Comparison of ENCODE assay signal across 8 cellular contexts in genomic region chr1:85259866-85260345, GRCh38. TPM values are rescaled to one million over a fixed set of nuclear protein-coding genes. Genes with fewer than 3 reads are reported as not detected.
DNase-seq lines count a peak whose midpoint lies in the region; ATAC-seq, FAIRE-seq and TF ChIP-seq lines count a peak whose summit lies in the region.

No MANE protein-coding gene starts in this region.

- TF ChIP-seq CTCF in body of pancreas (IDR thresholded peaks at IDR 0.05), result peak in 1 of 7 experiments; percentile 13
- TF ChIP-seq CTCF in HepG2 (CRISPR knock-in tag; IDR thresholded peaks at IDR 0.05), result no peak
- TF ChIP-seq CTCF in type B pancreatic cell (conservative IDR thresholded peaks at IDR 0.05), result no peak

- H3K4me3 ChIP-seq in ACC112 (ENCODE audit: low read depth, low read length) (peak overlapping the region; percentile 98), body of pancreas (no peak overlapping the region), HepG2 (replicated peaks in 1 of 3; ENCODE audit: insufficient read depth in 1 of 3, low read depth in 2 of 3, low read length in 3 of 3) (peak overlapping the region; percentile 11 to 100 (median 99); a peak in 4 of 6 replicates)

- H3K4me1 ChIP-seq in ACC112 (ENCODE audit: control insufficient read depth, insufficient read depth, low read length, unreplicated experiment) (peaks cover 31% of the 10 kb centered on the region), body of pancreas (peaks cover 70% of the 10 kb centered on the region), HepG2 (ENCODE audit: insufficient read depth, low read length) (peaks cover 37% of the 10 kb centered on the region)

- FAIRE-seq in HepG2 (lab: Jason Lieb, UNC), result no peak

- H3K36me3 Mint-ChIP-seq in type B pancreatic cell, result peaks cover 40% of the 10 kb centered on the region

- in situ Hi-C loops in HepG2 (cut with HindIII; ENCODE audit: extremely low pct_ligation_motif_present, low pct_unique_long_range_greater_than_20kb), result loop anchor here (5.0 kb wide), 1 partner anchor 318 kb away; no protein-coding TSS in a partner anchor

- no peaks in the 10 kb centered on the region for H3K9me3 ChIP-seq in body of pancreas
- no peaks in the 10 kb centered on the region for H3K9me3 ChIP-seq in HepG2 (ENCODE audit: low read length)

- CTCF ChIA-PET in HepG2 (lab: Yijun Ruan, JAX; ENCODE audit: low intra/inter-chr PET ratio, low total read pairs), result interaction anchor here (1.0 to 2.6 kb wide), 2 partner anchors 151 to 315 kb away, joined by 4 to 24 read pairs; no protein-coding TSS in a partner anchor

- TF ChIP-seq POLR2A in body of pancreas (IDR thresholded peaks at IDR 0.05) (no peak), HepG2 (IDR thresholded peaks at IDR 0.05; ENCODE audit: insufficient read depth in 1 of 2, low read depth in 2 of 2, low read length in 2 of 2) (no peak)

- H3K36me3 ChIP-seq in ACC112 (ENCODE audit: insufficient read depth, low read length) (peaks cover 45% of the 10 kb centered on the region), body of pancreas (replicated peaks in 1 of 2; ENCODE audit: insufficient read depth in 1 of 2, low read depth in 2 of 2) (no peaks in the 10 kb centered on the region), HepG2 (replicated peaks in 1 of 2; ENCODE audit: control insufficient read depth in 1 of 2, insufficient read depth in 2 of 2, low read length in 2 of 2) (peaks cover 0 to 11% of the 10 kb centered on the region in 2 experiments; a peak in 3 of 5 replicates)

- H3K4me2 ChIP-seq in HepG2 (ENCODE audit: low read depth, low read length), result peak overlapping the region; percentile 73

- H4K20me1 ChIP-seq in HepG2 (ENCODE audit: insufficient read depth, low read length), result peaks cover 6% of the 10 kb centered on the region; the same call in 1 of the 2 replicates

- H3K9ac ChIP-seq in HepG2 (ENCODE audit: insufficient read depth, low read depth, low read length), result peak overlapping the region; percentile 17; the same call in 1 of the 2 replicates

- H3K9me3 Mint-ChIP-seq in type B pancreatic cell, result no peaks in the 10 kb centered on the region

- H3K4me1 Mint-ChIP-seq in type B pancreatic cell (ENCODE audit: unreplicated experiment), result peaks cover 23% of the 10 kb centered on the region

- peak overlapping the region; percentile 90 for H3K27ac Mint-ChIP-seq in type B pancreatic cell

- 21 to 28% methylated on average over 8 of the region's 8 CpGs for WGBS in body of pancreas, 2 donors
- 60% methylated on average over 7 of the region's 8 CpGs for WGBS in HepG2 (ENCODE audit: low lambda C conversion rate)

- POLR2A ChIA-PET in HepG2 (lab: Yijun Ruan, JAX), result interaction anchor here (0.6 to 3.7 kb wide), 6 partner anchors 17 to 448 kb away, joined by 3 to 37 read pairs (median 5); partner anchors contain the start of genes BCL10 and ZNHIT6

- TF ChIP-seq EP300 in HepG2 (IDR thresholded peaks at IDR 0.05; ENCODE audit: low read depth in 2 of 2, low read length in 2 of 2), result no peak
- no peak for TF ChIP-seq EP300 in HepG2 (CRISPR knock-in tag; IDR thresholded peaks at IDR 0.05; ENCODE audit: borderline replicate concordance)

- BruUV-seq in HepG2 (replicated peaks; lab: Mats Ljungman, UMichigan), result no TSS peak

- no peak for TF ChIP-seq RAD21 in HepG2 (CRISPR knock-in tag; IDR thresholded peaks at IDR 0.05)

- DNase-seq in body of pancreas (peak in 2 of 4 donors; percentile 12 to 39), HepG2 (ENCODE audit: low spot score) (no peak), type B pancreatic cell (ENCODE audit: extremely low spot score, unreplicated experiment) (no peak), SW480 (ENCODE audit: low spot score) (no peak)
- DNase-seq in stimulated activated CD4-positive, alpha-beta T cell treated with anti-CD3 and anti-CD28 coated beads, Interleukin-2, amount 100 ng/mL, for 48 hours, result no peak

- H3K4me3 Mint-ChIP-seq in type B pancreatic cell, result peak overlapping the region; percentile 97

- H3K27me3 ChIP-seq in ACC112 (ENCODE audit: insufficient read depth, low read length), result no peaks in the 10 kb centered on the region
- no peaks in the 10 kb centered on the region for H3K27me3 ChIP-seq in body of pancreas
- H3K27me3 ChIP-seq in HepG2 (ENCODE audit: control insufficient read depth in 1 of 2, insufficient read depth in 2 of 2, low read length in 2 of 2), result no peaks in the 10 kb centered on the region; a peak in 1 of 5 replicates

- H3K27ac ChIP-seq in ACC112 (ENCODE audit: low read depth, low read length) (peak overlapping the region; percentile 57), body of pancreas (peak overlapping the region; percentile 59 to 84 (median 70)), HepG2 (ENCODE audit: extremely low read length, insufficient read depth, low read length) (no peak overlapping the region)

- H2AFZ ChIP-seq in ACC112 (ENCODE audit: low read length, unreplicated experiment) (peak overlapping the region; percentile 85), HepG2 (ENCODE audit: low read length) (peak overlapping the region; percentile 89)

- peak; percentile 18 for ATAC-seq in HG02852 (IDR thresholded peaks at IDR 0.05; ENCODE audit: unreplicated experiment)
- ATAC-seq in body of pancreas, result peak; percentile 28
- no peak for ATAC-seq in HepG2
- ATAC-seq in HG03571 (IDR thresholded peaks at IDR 0.05; ENCODE audit: unreplicated experiment), result no peak

- intact Hi-C loops in body of pancreas (cut with DNase I) (no loop called here), HepG2 (cut with micrococcal nuclease; ENCODE audit: unreplicated experiment) (loop anchor here (1.0 to 2.0 kb wide), 3 partner anchors 59 to 315 kb away; partner anchors contain the start of gene SYDE2)

- H3K79me2 ChIP-seq in ACC112 (ENCODE audit: control insufficient read depth, insufficient read depth, low read length, unreplicated experiment) (peaks cover 34% of the 10 kb centered on the region), HepG2 (ENCODE audit: insufficient read depth, low read length) (peaks cover 16% of the 10 kb centered on the region)

- H3K27me3 Mint-ChIP-seq in type B pancreatic cell, result no peaks in the 10 kb centered on the region

RNA-seq across cellular contexts. Expression of gene C1orf52, which starts 0.4 kb away (rescaled TPM):
- total RNA-seq in body of pancreas (10 to 100 TPM in 1 of 2 donors, 1 to 10 TPM in 1; 6.6 to 20.2 TPM), HepG2 (2016; rRNA removed; fragmentation: Illumina TruSeq; extraction: Trizol) (19.4 and 23.0 TPM in 2 replicates), type B pancreatic cell (ENCODE audit: low replicate concordance) (24.9 and 31.2 TPM in 2 replicates)
- 3.1 and 4.1 TPM in 2 replicates for total RNA-seq in HepG2 (2016; cell fraction: cytosol; rRNA removed; fragmentation: Illumina TruSeq; extraction: Trizol; ENCODE audit: low read depth)
- total RNA-seq in HepG2 (2016; cell fraction: insoluble cytoplasmic fraction; rRNA removed; fragmentation: Illumina TruSeq; extraction: Trizol), result 17.6 and 28.5 TPM in 2 replicates
- 12.6 and 13.8 TPM in 2 replicates for total RNA-seq in HepG2 (2016; cell fraction: membrane; rRNA removed; fragmentation: Illumina TruSeq; extraction: Trizol)
- 11.1 and 11.5 TPM in 2 replicates for total RNA-seq in HepG2 (2016; cell fraction: nucleus; rRNA removed; fragmentation: Illumina TruSeq; extraction: Trizol)
- polyA plus RNA-seq in HepG2 (2011; rRNA removed), result 25.8 and 27.4 TPM in 2 replicates
- 13.2 and 20.6 TPM in 2 replicates for polyA plus RNA-seq in HepG2 (2011; cell fraction: cytosol; rRNA removed)
- polyA plus RNA-seq in HepG2 (2011; cell fraction: nucleus; rRNA removed), result 27.9 and 30.9 TPM in 2 replicates
- polyA plus RNA-seq in HepG2 (2012), result 19.6 and 23.2 TPM in 2 replicates
- polyA plus RNA-seq in HepG2 (2016; cell fraction: cytosol; fragmentation: Illumina TruSeq; extraction: Trizol; ENCODE audit: low read depth), result 5.2 and 6.2 TPM in 2 replicates
- polyA plus RNA-seq in HepG2 (2016; cell fraction: insoluble cytoplasmic fraction; fragmentation: Illumina TruSeq; extraction: Trizol; ENCODE audit: low read depth), result 34.5 and 38.9 TPM in 2 replicates
- polyA plus RNA-seq in HepG2 (2016; cell fraction: membrane; fragmentation: Illumina TruSeq; extraction: Trizol; ENCODE audit: low read depth), result 11.3 and 11.5 TPM in 2 replicates
- 23.9 and 25.0 TPM in 2 replicates for polyA plus RNA-seq in HepG2 (2016; cell fraction: nucleus; fragmentation: Illumina TruSeq; extraction: Trizol; ENCODE audit: insufficient read depth, low read depth)
- 8.4 and 10.7 TPM in 2 replicates for polyA minus RNA-seq in HepG2 (2011; rRNA and poly(A)+ RNA removed; ENCODE audit: low replicate concordance)
- 8.9 and 9.1 TPM in 2 replicates for polyA minus RNA-seq in HepG2 (2011; cell fraction: cytosol; rRNA and poly(A)+ RNA removed)
- 16.0 and 16.9 TPM in 2 replicates for polyA minus RNA-seq in HepG2 (2011; cell fraction: nucleus; rRNA and poly(A)+ RNA removed)

RNA-seq across cellular contexts. Expression of gene BCL10, which starts 16.5 kb away (rescaled TPM):
- 1 to 10 TPM; 4.9 to 9.3 TPM for total RNA-seq in body of pancreas
- 14.1 and 20.0 TPM in 2 replicates for total RNA-seq in HepG2 (2016; rRNA removed; fragmentation: Illumina TruSeq; extraction: Trizol)
- 4.5 and 4.9 TPM in 2 replicates for total RNA-seq in HepG2 (2016; cell fraction: cytosol; rRNA removed; fragmentation: Illumina TruSeq; extraction: Trizol; ENCODE audit: low read depth)
- 13.6 and 16.8 TPM in 2 replicates for total RNA-seq in HepG2 (2016; cell fraction: insoluble cytoplasmic fraction; rRNA removed; fragmentation: Illumina TruSeq; extraction: Trizol)
- total RNA-seq in HepG2 (2016; cell fraction: membrane; rRNA removed; fragmentation: Illumina TruSeq; extraction: Trizol), result 11.2 and 12.0 TPM in 2 replicates
- total RNA-seq in HepG2 (2016; cell fraction: nucleus; rRNA removed; fragmentation: Illumina TruSeq; extraction: Trizol), result 10.9 and 11.5 TPM in 2 replicates
- polyA plus RNA-seq in HepG2 (2011; rRNA removed), result 3.7 and 3.8 TPM in 2 replicates
- 2.7 TPM in 2 replicates for polyA plus RNA-seq in HepG2 (2011; cell fraction: cytosol; rRNA removed)
- 2.7 and 3.0 TPM in 2 replicates for polyA plus RNA-seq in HepG2 (2011; cell fraction: nucleus; rRNA removed)
- 5.5 and 6.6 TPM in 2 replicates for polyA plus RNA-seq in HepG2 (2012)
- polyA plus RNA-seq in HepG2 (2016; cell fraction: cytosol; fragmentation: Illumina TruSeq; extraction: Trizol; ENCODE audit: low read depth), result 0.95 and 1.2 TPM in 2 replicates
- 14.1 and 14.9 TPM in 2 replicates for polyA plus RNA-seq in HepG2 (2016; cell fraction: insoluble cytoplasmic fraction; fragmentation: Illumina TruSeq; extraction: Trizol; ENCODE audit: low read depth)
- 3.2 and 3.8 TPM in 2 replicates for polyA plus RNA-seq in HepG2 (2016; cell fraction: membrane; fragmentation: Illumina TruSeq; extraction: Trizol; ENCODE audit: low read depth)
- polyA plus RNA-seq in HepG2 (2016; cell fraction: nucleus; fragmentation: Illumina TruSeq; extraction: Trizol; ENCODE audit: insufficient read depth, low read depth), result 9.1 and 9.7 TPM in 2 replicates
- polyA minus RNA-seq in HepG2 (2011; rRNA and poly(A)+ RNA removed; ENCODE audit: low replicate concordance), result 6.7 and 7.6 TPM in 2 replicates
- polyA minus RNA-seq in HepG2 (2011; cell fraction: cytosol; rRNA and poly(A)+ RNA removed), result 6.9 and 7.7 TPM in 2 replicates
- polyA minus RNA-seq in HepG2 (2011; cell fraction: nucleus; rRNA and poly(A)+ RNA removed), result 18.7 and 23.1 TPM in 2 replicates
- total RNA-seq in type B pancreatic cell (ENCODE audit: low replicate concordance), result 25.0 and 34.7 TPM in 2 replicates

RNA-seq across cellular contexts. Expression of gene SYDE2, which starts 59.1 kb away (rescaled TPM):
- 10 to 100 TPM; 12.2 to 17.5 TPM for total RNA-seq in body of pancreas
- 5.3 and 7.9 TPM in 2 replicates for total RNA-seq in HepG2 (2016; rRNA removed; fragmentation: Illumina TruSeq; extraction: Trizol)
- 1.5 and 1.9 TPM in 2 replicates for total RNA-seq in HepG2 (2016; cell fraction: cytosol; rRNA removed; fragmentation: Illumina TruSeq; extraction: Trizol; ENCODE audit: low read depth)
- 5.3 and 7.7 TPM in 2 replicates for total RNA-seq in HepG2 (2016; cell fraction: insoluble cytoplasmic fraction; rRNA removed; fragmentation: Illumina TruSeq; extraction: Trizol)
- 2.7 and 2.8 TPM in 2 replicates for total RNA-seq in HepG2 (2016; cell fraction: membrane; rRNA removed; fragmentation: Illumina TruSeq; extraction: Trizol)
- 6.9 and 8.1 TPM in 2 replicates for total RNA-seq in HepG2 (2016; cell fraction: nucleus; rRNA removed; fragmentation: Illumina TruSeq; extraction: Trizol)
- 1.8 TPM in 2 replicates for polyA plus RNA-seq in HepG2 (2011; rRNA removed)
- polyA plus RNA-seq in HepG2 (2011; cell fraction: cytosol; rRNA removed), result 1.0 and 1.2 TPM in 2 replicates
- polyA plus RNA-seq in HepG2 (2011; cell fraction: nucleus; rRNA removed), result 1.2 and 1.3 TPM in 2 replicates
- polyA plus RNA-seq in HepG2 (2012), result 1.6 and 2.5 TPM in 2 replicates
- polyA plus RNA-seq in HepG2 (2016; cell fraction: cytosol; fragmentation: Illumina TruSeq; extraction: Trizol; ENCODE audit: low read depth), result 0.08 and 0.10 TPM in 2 replicates
- polyA plus RNA-seq in HepG2 (2016; cell fraction: insoluble cytoplasmic fraction; fragmentation: Illumina TruSeq; extraction: Trizol; ENCODE audit: low read depth), result 2.4 and 2.6 TPM in 2 replicates
- 0.31 and 0.42 TPM in 2 replicates for polyA plus RNA-seq in HepG2 (2016; cell fraction: membrane; fragmentation: Illumina TruSeq; extraction: Trizol; ENCODE audit: low read depth)
- polyA plus RNA-seq in HepG2 (2016; cell fraction: nucleus; fragmentation: Illumina TruSeq; extraction: Trizol; ENCODE audit: insufficient read depth, low read depth), result 3.5 and 3.9 TPM in 2 replicates
- polyA minus RNA-seq in HepG2 (2011; rRNA and poly(A)+ RNA removed; ENCODE audit: low replicate concordance), result 2.3 and 6.3 TPM in 2 replicates
- 4.7 and 5.0 TPM in 2 replicates for polyA minus RNA-seq in HepG2 (2011; cell fraction: cytosol; rRNA and poly(A)+ RNA removed)
- polyA minus RNA-seq in HepG2 (2011; cell fraction: nucleus; rRNA and poly(A)+ RNA removed), result 10.0 and 11.9 TPM in 2 replicates
- total RNA-seq in type B pancreatic cell (ENCODE audit: low replicate concordance), result 9.4 and 10.3 TPM in 2 replicates

Comparison
In these comparisons a context has a peak if more than half of its experiments do, and no peak if none do; other contexts are left out.
1. H3K4me3 ChIP-seq: peak in ACC112 (single experiment) and HepG2 (3 of 3); none in body of pancreas (0 of 2).
2. ATAC-seq: peak in HG02852 (single experiment) and body of pancreas (single experiment); none in HepG2 (single experiment) and HG03571 (single experiment).